In genomic region chr12:99810718-99811593, GRCh38 we compare ENCODE assay signal across 8 cellular contexts.
DNase-seq lines count a peak whose midpoint lies in the region; ATAC-seq, FAIRE-seq and TF ChIP-seq lines count a peak whose summit lies in the region.

No MANE protein-coding gene starts in this region.

- DNase-seq in GM04503 (ENCODE audit: low read depth) (peak; percentile 2), NCI-H1694 treated with DMSO at 0.1 percent for 48 hours (lab: John Stamatoyannopoulos, UW) (peak; percentile 94), amniotic epithelial cell (ENCODE audit: low read depth) (peak; percentile 22), HepG2 (ENCODE audit: low spot score) (peak; percentile 9), left ventricle myocardium inferior (no peak)

- in situ Hi-C loops in HepG2 (cut with HindIII; ENCODE audit: extremely low pct_ligation_motif_present, low pct_unique_long_range_greater_than_20kb) = no loop called here

- TF ChIP-seq EP300 in HepG2 (IDR thresholded peaks at IDR 0.05; ENCODE audit: low read depth in 2 of 2, low read length in 2 of 2) (no peak), HepG2 (CRISPR knock-in tag; IDR thresholded peaks at IDR 0.05; ENCODE audit: borderline replicate concordance) (no peak)

- no peaks in the 10 kb centered on the region for H3K79me2 ChIP-seq in HepG2 (ENCODE audit: insufficient read depth, low read length)

- FAIRE-seq in HepG2 (lab: Jason Lieb, UNC) = peak; percentile 37

- H2AFZ ChIP-seq in HepG2 (ENCODE audit: low read length) = no peak overlapping the region

- no peak for ATAC-seq in HepG2
- no peak for ATAC-seq in GM21529 (IDR thresholded peaks at IDR 0.05; ENCODE audit: unreplicated experiment)
- ATAC-seq in HG03457 (IDR thresholded peaks at IDR 0.05; ENCODE audit: unreplicated experiment) = no peak
- ATAC-seq in HG03159 (IDR thresholded peaks at IDR 0.05; ENCODE audit: unreplicated experiment) = no peak

- POLR2A ChIA-PET in HepG2 (lab: Yijun Ruan, JAX) = no interaction called here

- H3K9me3 ChIP-seq in HepG2 (ENCODE audit: low read length) (no peaks in the 10 kb centered on the region), left ventricle myocardium inferior (replicated peaks) (no peaks in the 10 kb centered on the region)

- intact Hi-C loops in HepG2 (cut with micrococcal nuclease; ENCODE audit: unreplicated experiment) = no loop called here
- intact Hi-C loops in left ventricle myocardium inferior (cut with micrococcal nuclease) = no loop called here

- no peak overlapping the region for H3K27ac ChIP-seq in HepG2 (ENCODE audit: extremely low read length, insufficient read depth, low read length)
- H3K27ac ChIP-seq in left ventricle myocardium inferior (replicated peaks) = no peak overlapping the region

- no peak overlapping the region for H3K9ac ChIP-seq in HepG2 (ENCODE audit: insufficient read depth, low read depth, low read length)

- no peak for TF ChIP-seq RAD21 in HepG2 (CRISPR knock-in tag; IDR thresholded peaks at IDR 0.05)

- no peaks in the 10 kb centered on the region for H3K36me3 ChIP-seq in HepG2 (replicated peaks in 1 of 2; ENCODE audit: control insufficient read depth in 1 of 2, insufficient read depth in 2 of 2, low read length in 2 of 2)
- no peaks in the 10 kb centered on the region for H3K36me3 ChIP-seq in left ventricle myocardium inferior

- H4K20me1 ChIP-seq in HepG2 (ENCODE audit: insufficient read depth, low read length) = no peaks in the 10 kb centered on the region

- 0 out of 2 replicates have a peak, but pooled peaks have one; percentile 19 for TF ChIP-seq CTCF in HepG2 (CRISPR knock-in tag; IDR thresholded peaks at IDR 0.05)
- TF ChIP-seq CTCF in left ventricle myocardium inferior (IDR thresholded peaks at IDR 0.05; ENCODE audit: borderline replicate concordance) = no peak

- no peak overlapping the region for H3K4me2 ChIP-seq in HepG2 (ENCODE audit: low read depth, low read length)

- H3K4me3 ChIP-seq in HepG2 (replicated peaks in 1 of 3; ENCODE audit: insufficient read depth in 1 of 3, low read depth in 2 of 3, low read length in 3 of 3) = no peak overlapping the region
- H3K4me3 ChIP-seq in left ventricle myocardium inferior = no peak overlapping the region

- 2% methylated on average over 2 of the region's 2 CpGs for WGBS in HepG2 (ENCODE audit: low lambda C conversion rate)

- CTCF ChIA-PET in HepG2 (lab: Yijun Ruan, JAX; ENCODE audit: low intra/inter-chr PET ratio, low total read pairs) = no interaction called here

- BruUV-seq in HepG2 (replicated peaks; lab: Mats Ljungman, UMichigan) = no TSS peak

- H3K27me3 ChIP-seq in HepG2 (ENCODE audit: control insufficient read depth in 1 of 2, insufficient read depth in 2 of 2, low read length in 2 of 2) (no peaks in the 10 kb centered on the region; a peak in 1 of 5 replicates), left ventricle myocardium inferior (ENCODE audit: low read depth) (no peaks in the 10 kb centered on the region)

- H3K4me1 ChIP-seq in HepG2 (ENCODE audit: insufficient read depth, low read length) = no peaks in the 10 kb centered on the region
- no peaks in the 10 kb centered on the region for H3K4me1 ChIP-seq in left ventricle myocardium inferior

- TF ChIP-seq POLR2A in HepG2 (IDR thresholded peaks at IDR 0.05; ENCODE audit: insufficient read depth in 1 of 2, low read depth in 2 of 2, low read length in 2 of 2) = no peak

TF ChIP-seq in HepG2, 621 proteins besides CTCF, POLR2A, EP300 and RAD21:
- TF ChIP-seq HIC2 (CRISPR knock-in tag; IDR thresholded peaks at IDR 0.05; ENCODE audit: low read depth) (no peak), NR2F1 (CRISPR knock-in tag; IDR thresholded peaks at IDR 0.05) (no peak), ZNF17 (CRISPR knock-in tag; IDR thresholded peaks at IDR 0.05) (no peak), THAP8 (CRISPR knock-in tag; IDR thresholded peaks at IDR 0.05; ENCODE audit: borderline replicate concordance) (no peak), SRSF9 (IDR thresholded peaks at IDR 0.05; ENCODE audit: borderline replicate concordance, insufficient read depth, low read depth, low read length, poor library complexity, severe bottlenecking) (no peak), EZH2 (conservative IDR thresholded peaks at IDR 0.05; ENCODE audit: low read depth, low read length) (no peak), ZNF567 (CRISPR knock-in tag; IDR thresholded peaks at IDR 0.05; ENCODE audit: borderline replicate concordance) (no peak), TBP (CRISPR knock-in tag; IDR thresholded peaks at IDR 0.05) (no peak), ZNF337 (CRISPR knock-in tag; IDR thresholded peaks at IDR 0.05; ENCODE audit: borderline replicate concordance, low read depth) (no peak), MLX (CRISPR knock-in tag; IDR thresholded peaks at IDR 0.05) (no peak), SAFB2 (CRISPR knock-in tag; IDR thresholded peaks at IDR 0.05; ENCODE audit: borderline replicate concordance, low read depth) (no peak), ZNF143 (CRISPR knock-in tag; IDR thresholded peaks at IDR 0.05) (no peak), MYNN (CRISPR knock-in tag; IDR thresholded peaks at IDR 0.05; ENCODE audit: low read depth) (no peak), XRCC5 (optimal IDR thresholded peaks at IDR 0.05; ENCODE audit: low read length) (no peak), ETS1 (CRISPR knock-in tag; IDR thresholded peaks at IDR 0.05) (no peak), NFYB (CRISPR knock-in tag; IDR thresholded peaks at IDR 0.05) (no peak), AGO1 (IDR thresholded peaks at IDR 0.05; ENCODE audit: low read depth, low read length, poor library complexity, severe bottlenecking) (no peak)
